8 cellular contexts compared by ENCODE assay signal in genomic region chr17:81551458-81552243, GRCh38. TPM values are rescaled to one million over a fixed set of nuclear protein-coding genes. Genes with fewer than 3 reads are reported as not detected.
A peak's percentile ranks its signal among the peaks of the same experiment; 100 is the strongest.
DNase-seq lines count a peak whose midpoint lies in the region; ATAC-seq, FAIRE-seq and TF ChIP-seq lines count a peak whose summit lies in the region.

No MANE protein-coding gene starts in this region.

- H3K27me3 ChIP-seq in WERI-Rb-1 (ENCODE audit: insufficient read depth, low read depth, severe bottlenecking) (no peaks in the 10 kb centered on the region), osteoblast (ENCODE audit: insufficient read depth, low read length) (no peaks in the 10 kb centered on the region)

- H4K20me1 ChIP-seq in osteoblast (ENCODE audit: insufficient read depth, low read length) = peaks cover 37% of the 10 kb centered on the region

- TF ChIP-seq POLR2A in GM12891 (IDR thresholded peaks at IDR 0.05; ENCODE audit: low read depth, low read length) = no peak

- no peak for TF ChIP-seq CTCF in WERI-Rb-1 (IDR thresholded peaks at IDR 0.05; ENCODE audit: low read depth, low read length)
- no peak for TF ChIP-seq CTCF in fibroblast of the aortic adventitia (IDR thresholded peaks at IDR 0.05; ENCODE audit: insufficient read depth, low read length)
- no peak for TF ChIP-seq CTCF in osteoblast (IDR thresholded peaks at IDR 0.05; ENCODE audit: extremely low read depth, low read depth, low read length)

- ATAC-seq in HG03066 (IDR thresholded peaks at IDR 0.05; ENCODE audit: low read depth, unreplicated experiment) = peak; percentile 3
- no peak for ATAC-seq in HG03045 (IDR thresholded peaks at IDR 0.05; ENCODE audit: unreplicated experiment)

- FAIRE-seq in GM12891 (lab: Jason Lieb, UNC) = no peak

- H3K4me3 ChIP-seq in WERI-Rb-1 (ENCODE audit: low read depth, low read length) (peak overlapping the region; percentile 72), fibroblast of the aortic adventitia (ENCODE audit: low read depth, low read length) (peak overlapping the region; percentile 92), osteoblast (ENCODE audit: insufficient read depth, low read length) (peak overlapping the region; percentile 94)

- H3K4me1 ChIP-seq in osteoblast (ENCODE audit: insufficient read depth, low read length) = peaks cover 31% of the 10 kb centered on the region

- peak overlapping the region; percentile 51 for H2AFZ ChIP-seq in osteoblast (ENCODE audit: low read length)

- DNase-seq in GM12891 (ENCODE audit: insufficient read length, low spot score) (peak; percentile 59), WERI-Rb-1 (peak; percentile 85), fibroblast of the aortic adventitia (ENCODE audit: low read depth) (no peak), osteoblast (ENCODE audit: insufficient read length, low spot score, missing footprints) (peak; percentile 95), GM19238 (ENCODE audit: insufficient read length, low spot score) (no peak), NCI-H510A treated with DMSO at 0.1 percent for 48 hours (lab: John Stamatoyannopoulos, UW) (no peak)

- peaks cover 51% of the 10 kb centered on the region for H3K36me3 ChIP-seq in WERI-Rb-1
- H3K36me3 ChIP-seq in osteoblast (ENCODE audit: insufficient read depth, low read length) = peaks cover 40% of the 10 kb centered on the region

- peak overlapping the region; percentile 91 for H3K4me2 ChIP-seq in osteoblast (ENCODE audit: insufficient read depth, low read length)

- no peaks in the 10 kb centered on the region for H3K9me3 ChIP-seq in WERI-Rb-1 (ENCODE audit: severe bottlenecking)
- no peaks in the 10 kb centered on the region for H3K9me3 ChIP-seq in osteoblast (ENCODE audit: low read depth, low read length)

- peak overlapping the region; percentile 90 for H3K27ac ChIP-seq in WERI-Rb-1
- H3K27ac ChIP-seq in osteoblast (ENCODE audit: low read depth, low read length) = peak overlapping the region; percentile 56

- H3K79me2 ChIP-seq in osteoblast (ENCODE audit: insufficient read depth, low read length) = peaks cover 45% of the 10 kb centered on the region

TF ChIP-seq in GM12891, 5 proteins besides CTCF, POLR2A, EP300 and RAD21:
- TF ChIP-seq PAX5 (IDR thresholded peaks at IDR 0.05; ENCODE audit: insufficient read depth, low read length, severe bottlenecking) (no peak), POU2F2 (IDR thresholded peaks at IDR 0.05; ENCODE audit: low read depth, low read length) (no peak), TAF1 (IDR thresholded peaks at IDR 0.05; ENCODE audit: low read depth, low read length) (no peak), SPI1 (IDR thresholded peaks at IDR 0.05; ENCODE audit: low read depth, low read length) (no peak), POLR2AphosphoS5 (IDR thresholded peaks at IDR 0.05; ENCODE audit: low read depth, low read length) (no peak)

RNA-seq across cellular contexts. Expression of gene FAAP100, which starts 0.5 kb away (rescaled TPM):
- 12.7 TPM for polyA plus RNA-seq in GM12891 (2012; ENCODE audit: low read depth, missing spikeins)
- total RNA-seq in fibroblast of the aortic adventitia (ENCODE audit: low replicate concordance) = 31.7 and 32.4 TPM in 2 replicates
- total RNA-seq in osteoblast = 43.0 and 44.5 TPM in 2 replicates

RNA-seq across cellular contexts. Expression of gene FSCN2, which starts 23.5 kb away (rescaled TPM):
- polyA plus RNA-seq in GM12891 (2012; ENCODE audit: low read depth, missing spikeins) = 1.5 TPM
- 1.3 and 1.8 TPM in 2 replicates for total RNA-seq in fibroblast of the aortic adventitia (ENCODE audit: low replicate concordance)
- 2.9 and 5.1 TPM in 2 replicates for total RNA-seq in osteoblast

RNA-seq across cellular contexts. Expression of gene ACTG1, which starts 39.1 kb away (rescaled TPM):
- 3,652 TPM for polyA plus RNA-seq in GM12891 (2012; ENCODE audit: low read depth, missing spikeins)
- total RNA-seq in fibroblast of the aortic adventitia (ENCODE audit: low replicate concordance) (3,211 and 6,650 TPM in 2 replicates), osteoblast (10,373 and 13,273 TPM in 2 replicates)

Comparison
In these comparisons a context has a peak if more than half of its experiments do, and no peak if none do; other contexts are left out.
1. DNase-seq: peak in GM12891 (single experiment), WERI-Rb-1 (single experiment) and osteoblast (single experiment); none in fibroblast of the aortic adventitia (single experiment), GM19238 (single experiment) and NCI-H510A treated with DMSO at 0.1 percent for 48 hours (single experiment).
2. Peak in every context shown above with its lines, with median percentiles within 50 percentile points of each other: H3K4me3 ChIP-seq.